Comparison of ENCODE assay signal across 8 cellular contexts in genomic region chr7:102287465-102288146, GRCh38. TPM values are rescaled to one million over a fixed set of nuclear protein-coding genes. Genes with fewer than 3 reads are reported as not detected.
DNase-seq lines count a peak whose midpoint lies in the region; ATAC-seq and TF ChIP-seq lines count a peak whose summit lies in the region.

No MANE protein-coding gene starts in this region.

- peaks cover 36% of the 10 kb centered on the region for H3K4me1 Mint-ChIP-seq in activated T-cell treated with anti-CD3 and anti-CD28 coated beads, Interleukin-2, amount 50 U/mL, for 24 hours (ENCODE audit: low read depth)

- peak overlapping the region; percentile 98 for H3K9ac ChIP-seq in Karpas-422 (ENCODE audit: low read length)

- DNase-seq in NOMO-1 (lab: John Stamatoyannopoulos, UW; ENCODE audit: unreplicated experiment in 2 of 2), result peak; percentile 43 to 50
- DNase-seq in NOMO-1 treated with dmso at 0.1 percent for 144 hours (lab: John Stamatoyannopoulos, UW; ENCODE audit: unreplicated experiment), result no peak
- DNase-seq in Karpas-422, result peak; percentile 95
- DNase-seq in activated T-cell treated with anti-CD3 and anti-CD28 coated beads, Interleukin-2, amount 50 U/mL, for 24 hours, result peak; percentile 62
- peak; percentile 59 for DNase-seq in Right ventricle myocardium superior
- DNase-seq in ovary, result peak in 4 of 5 donors; percentile 32 to 69 (median 54)
- no peak for DNase-seq in central memory CD4-positive, alpha-beta T cell

- no peaks in the 10 kb centered on the region for H3K36me3 Mint-ChIP-seq in activated T-cell treated with anti-CD3 and anti-CD28 coated beads, Interleukin-2, amount 50 U/mL, for 24 hours (ENCODE audit: low read depth)

- no peak overlapping the region for H2AFZ ChIP-seq in Karpas-422 (ENCODE audit: low read length)

- H3K4me2 ChIP-seq in Karpas-422 (ENCODE audit: low read depth, low read length, poor library complexity, severe bottlenecking), result peak overlapping the region; percentile 98

- peaks cover 27% of the 10 kb centered on the region for H3K79me2 ChIP-seq in Karpas-422 (ENCODE audit: low read length)

- peaks cover 15% of the 10 kb centered on the region for H3K27me3 Mint-ChIP-seq in activated T-cell treated with anti-CD3 and anti-CD28 coated beads, Interleukin-2, amount 50 U/mL, for 24 hours

- H3K4me1 ChIP-seq in Karpas-422 (ENCODE audit: low read length) (peaks cover 80% of the 10 kb centered on the region), ovary (ENCODE audit: insufficient read depth) (peaks cover 7% of the 10 kb centered on the region)

- no peaks in the 10 kb centered on the region for H3K9me3 Mint-ChIP-seq in activated T-cell treated with anti-CD3 and anti-CD28 coated beads, Interleukin-2, amount 50 U/mL, for 24 hours

- H3K36me3 ChIP-seq in Karpas-422 (ENCODE audit: insufficient read depth, low read length), result no peaks in the 10 kb centered on the region
- H3K36me3 ChIP-seq in ovary, result no peaks in the 10 kb centered on the region

- H3K27me3 ChIP-seq in Karpas-422 (ENCODE audit: low read length), result no peaks in the 10 kb centered on the region
- no peaks in the 10 kb centered on the region for H3K27me3 ChIP-seq in ovary

- no peak overlapping the region for H3K27ac Mint-ChIP-seq in activated T-cell treated with anti-CD3 and anti-CD28 coated beads, Interleukin-2, amount 50 U/mL, for 24 hours

- 1 to 2% (median 2%) methylated on average over 20 to 37 of the region's 37 CpGs for WGBS in ovary, 3 donors

- H3K27ac ChIP-seq in Karpas-422 (ENCODE audit: low read length) (peak overlapping the region; percentile 100), ovary (peak overlapping the region in 1 of 2 donors; percentile 14)

- peaks cover 5% of the 10 kb centered on the region; the same call in 1 of the 2 replicates for H4K20me1 ChIP-seq in Karpas-422 (ENCODE audit: insufficient read depth, low read depth, low read length)

- no peaks in the 10 kb centered on the region for H3K9me3 ChIP-seq in Karpas-422 (ENCODE audit: low read length)
- no peaks in the 10 kb centered on the region for H3K9me3 ChIP-seq in ovary

- intact Hi-C loops in Right ventricle myocardium superior (cut with DNase I), result no loop called here
- intact Hi-C loops in ovary (cut with DNase I), result no loop called here

- peak overlapping the region; percentile 76 for H3K4me3 ChIP-seq in Karpas-422 (ENCODE audit: low read length)
- H3K4me3 ChIP-seq in ovary, result peak overlapping the region; percentile 50

- no peak for TF ChIP-seq EP300 in ovary (IDR thresholded peaks at IDR 0.05)

- no peak for TF ChIP-seq CTCF in ovary (IDR thresholded peaks at IDR 0.05)

- H3K4me3 Mint-ChIP-seq in activated T-cell treated with anti-CD3 and anti-CD28 coated beads, Interleukin-2, amount 50 U/mL, for 24 hours, result peak overlapping the region; percentile 53

- no peaks in the 10 kb centered on the region for H3K9me2 ChIP-seq in Karpas-422 (replicated peaks; ENCODE audit: insufficient read depth, low read length)

- peak; percentile 56 for ATAC-seq in Right ventricle myocardium superior (ENCODE audit: poor library complexity)
- ATAC-seq in HG02763 (IDR thresholded peaks at IDR 0.05; ENCODE audit: unreplicated experiment), result no peak

- no peak for TF ChIP-seq POLR2A in ovary (IDR thresholded peaks at IDR 0.05)

RNA-seq across cellular contexts. Expression of gene SH2B2, which starts 0.9 kb away (rescaled TPM):
- 22.4 and 39.2 TPM in 2 replicates for total RNA-seq in Karpas-422 (2014; rRNA removed; shearing (Covaris generic); ENCODE audit: low replicate concordance)
- total RNA-seq in Right ventricle myocardium superior (0.67 TPM), ovary (1 to 10 TPM; 3.9 to 8.9 (median 5.0) TPM)
- 1 to 10 TPM; 1.4 to 2.0 TPM for polyA plus RNA-seq in ovary

Comparison
In these comparisons a context has a peak if more than half of its experiments do, and no peak if none do; other contexts are left out.
1. DNase-seq: peak in NOMO-1 (2 of 2), Karpas-422 (single experiment), activated T-cell treated with anti-CD3 and anti-CD28 coated beads, Interleukin-2, amount 50 U/mL, for 24 hours (single experiment), Right ventricle myocardium superior (single experiment) and ovary (4 of 5); none in NOMO-1 treated with dmso at 0.1 percent for 144 hours (single experiment) and central memory CD4-positive, alpha-beta T cell (single experiment).